14 cellular contexts compared by ENCODE assay signal in genomic region chr15:68885070-68885469, GRCh38. TPM values are rescaled to one million over a fixed set of nuclear protein-coding genes. Genes with fewer than 3 reads are reported as not detected.
A peak's percentile ranks its signal among the peaks of the same experiment; 100 is the strongest.
DNase-seq lines count a peak whose midpoint lies in the region; ATAC-seq and TF ChIP-seq lines count a peak whose summit lies in the region.
"Had no signal": no experiment of that assay in that cellular context is flagged by ENCODE, and none has a peak within 500 bp of the region (broad histone marks: within the 10 kb centered on the region; RNA-seq: fewer than 3 reads in every experiment).

No MANE protein-coding gene starts in this region.

- H4K20me1 ChIP-seq in IMR-90 (ENCODE audit: insufficient read depth, low read length): no peaks in the 10 kb centered on the region

- H3K79me1 ChIP-seq in IMR-90 (ENCODE audit: low read depth in 1 of 2, low read length in 2 of 2) (no peaks in the 10 kb centered on the region), mesendoderm (ENCODE audit: low read length) (no peaks in the 10 kb centered on the region)

- CTCF ChIA-PET in IMR-90 (lab: Yijun Ruan, JAX): interaction anchor here (1.1 kb wide), 1 partner anchor 331 kb away, joined by 3 read pairs; no protein-coding TSS in a partner anchor

- H4K5ac ChIP-seq in IMR-90 (ENCODE audit: low read depth, low read length): no peak overlapping the region
- no peak overlapping the region for H4K5ac ChIP-seq in mesendoderm (ENCODE audit: low read length)

- intact Hi-C loops in IMR-90 (cut with micrococcal nuclease): no loop called here
- intact Hi-C loops in stomach (cut with DNase I; ENCODE audit: low total_unique reads): no loop called here

- peaks cover 27% of the 10 kb centered on the region for H3K27me3 ChIP-seq in IMR-90 (ENCODE audit: control insufficient read depth, insufficient read depth, low read length)
- no peaks in the 10 kb centered on the region for H3K27me3 ChIP-seq in mesendoderm (ENCODE audit: insufficient read depth, low read length, poor library complexity)
- no peaks in the 10 kb centered on the region for H3K27me3 ChIP-seq in stomach
- H3K27me3 ChIP-seq: adrenal gland had no signal

- H3K36me3 ChIP-seq in IMR-90 (ENCODE audit: control insufficient read depth, insufficient read depth, low read length) (no peaks in the 10 kb centered on the region), mesendoderm (ENCODE audit: control insufficient read depth, insufficient read depth, low read length) (no peaks in the 10 kb centered on the region), stomach (no peaks in the 10 kb centered on the region)
- H3K36me3 ChIP-seq: adrenal gland had no signal

- no peak overlapping the region for H4K91ac ChIP-seq in IMR-90 (ENCODE audit: insufficient read depth, low read depth, low read length)

- H2AK9ac ChIP-seq in IMR-90 (replicated peaks; ENCODE audit: low read depth, low read length, poor library complexity): no peak overlapping the region

- TF ChIP-seq RAD21 in IMR-90 (IDR thresholded peaks at IDR 0.05; ENCODE audit: low read length): no peak

- H3K4ac ChIP-seq in IMR-90 (ENCODE audit: low read depth, low read length) (no peak overlapping the region), mesendoderm (ENCODE audit: low read depth, low read length) (no peak overlapping the region)

- H2AK5ac ChIP-seq in IMR-90 (ENCODE audit: low read depth, low read length) (no peak overlapping the region), mesendoderm (ENCODE audit: low read length) (no peak overlapping the region)

- TF ChIP-seq POLR2A in IMR-90 (IDR thresholded peaks at IDR 0.05; ENCODE audit: low read depth, low read length): no peak
- TF ChIP-seq POLR2A in stomach (IDR thresholded peaks at IDR 0.05): no peak

- H3K27ac ChIP-seq in IMR-90 (ENCODE audit: insufficient read depth, low read length): no peak overlapping the region
- no peak overlapping the region for H3K27ac ChIP-seq in mesendoderm (ENCODE audit: low read depth, low read length)
- H3K27ac ChIP-seq in stomach: no peak overlapping the region
- H3K27ac ChIP-seq: adrenal gland had no signal

- in situ Hi-C loops in IMR-90 (cut with MboI; ENCODE audit: low sequenced_read_pairs): no loop called here

- H2BK5ac ChIP-seq in IMR-90 (ENCODE audit: low read depth, low read length, poor library complexity, severe bottlenecking) (no peak overlapping the region), mesendoderm (ENCODE audit: low read length) (no peak overlapping the region)

- no peaks in the 10 kb centered on the region for H3K79me2 ChIP-seq in mesendoderm (ENCODE audit: control insufficient read depth, insufficient read depth, low read length)

- WGBS in IMR-90 (ENCODE audit: extremely low coverage in 2 of 2, insufficient read length in 1 of 2), 2 experiments: 0% methylated on average over 1 of the region's 6 CpGs; no CpG with 5 or more reads in 1 of the 2 experiments
- WGBS in mesendoderm (ENCODE audit: extremely low coverage, insufficient coverage, low lambda C conversion rate): no CpG with 5 or more reads among the region's 6 CpGs
- WGBS in stomach, 5 donors: 34 to 41% (median 36%) methylated on average over 6 of the region's 6 CpGs

- H3K18ac ChIP-seq in IMR-90 (ENCODE audit: low read depth, low read length): no peak overlapping the region
- H3K18ac ChIP-seq in mesendoderm (ENCODE audit: low read length): no peak overlapping the region

- H3K9ac ChIP-seq in IMR-90 (ENCODE audit: low read depth, low read length) (no peak overlapping the region), mesendoderm (ENCODE audit: low read length) (no peak overlapping the region)

- DNase-seq in AG20443 (ENCODE audit: low spot score): peak; percentile 22
- DNase-seq in IMR-90: peak; percentile 25
- peak; percentile 83 for DNase-seq in dedifferentiated amniotic fluid mesenchymal stem cell (ENCODE audit: extremely low spot score)
- peak; percentile 80 for DNase-seq in mesendoderm
- no peak for DNase-seq in stomach
- no peak for DNase-seq in pons (ENCODE audit: low spot score)
- DNase-seq: Kasumi-1; naive thymus-derived CD8-positive, alpha-beta T cell; NCI-H446 treated with DMSO at 0.1 percent for 48 hours; stimulated activated CD4-positive, alpha-beta T cell treated with anti-CD3 and anti-CD28 coated beads, Interleukin-12 subunit alpha, Interleukin-12 subunit beta, amount 100 ng/mL, for 4 hours had no signal

- H3K9me3 ChIP-seq in IMR-90 (ENCODE audit: control insufficient read depth, insufficient read depth, low read length): no peaks in the 10 kb centered on the region
- no peaks in the 10 kb centered on the region for H3K9me3 ChIP-seq in stomach
- H3K9me3 ChIP-seq: adrenal gland had no signal

- H3K14ac ChIP-seq in IMR-90 (replicated peaks; ENCODE audit: low read depth, low read length): no peak overlapping the region

- H3K56ac ChIP-seq in IMR-90 (ENCODE audit: extremely low read depth, insufficient read depth, low read length) (no peak overlapping the region), mesendoderm (ENCODE audit: low read length) (no peak overlapping the region)

- POLR2A ChIA-PET in IMR-90 (lab: Charles Lee; ENCODE audit: unreplicated experiment): no interaction called here

- no peaks in the 10 kb centered on the region for H3K9me1 ChIP-seq in IMR-90 (ENCODE audit: insufficient read depth, low read length)

- TF ChIP-seq EP300 in stomach (IDR thresholded peaks at IDR 0.05): no peak

- no peak overlapping the region for H4K8ac ChIP-seq in IMR-90 (ENCODE audit: low read depth in 2 of 2, low read length in 2 of 2)
- no peak overlapping the region for H4K8ac ChIP-seq in mesendoderm (ENCODE audit: low read depth, low read length)

- TF ChIP-seq CTCF in IMR-90 (conservative IDR thresholded peaks at IDR 0.05; ENCODE audit: low read depth, low read length) (no peak), stomach (IDR thresholded peaks at IDR 0.05) (no peak)

- H3K23ac ChIP-seq in IMR-90 (ENCODE audit: low read depth, low read length) (no peak overlapping the region), mesendoderm (ENCODE audit: low read length) (no peak overlapping the region)

- no peak overlapping the region for H2BK15ac ChIP-seq in IMR-90 (ENCODE audit: low read depth, low read length)
- no peak overlapping the region for H2BK15ac ChIP-seq in mesendoderm (replicated peaks; ENCODE audit: low read depth)

- ATAC-seq in IMR-90 (ENCODE audit: low read depth) (peak; percentile 77), GM18909 (IDR thresholded peaks at IDR 0.05; ENCODE audit: poor library complexity, unreplicated experiment) (no peak), GM18517 (IDR thresholded peaks at IDR 0.05; ENCODE audit: unreplicated experiment) (no peak)
- ATAC-seq: naive thymus-derived CD8-positive, alpha-beta T cell; Right ventricle myocardium inferior had no signal

- H3K4me3 ChIP-seq in IMR-90 (ENCODE audit: insufficient read depth, low read depth, low read length): no peak overlapping the region
- no peak overlapping the region for H3K4me3 ChIP-seq in mesendoderm (ENCODE audit: low read length)
- H3K4me3 ChIP-seq in stomach: no peak overlapping the region
- H3K4me3 ChIP-seq: adrenal gland had no signal

- dilution Hi-C loops in IMR-90 (cut with HindIII; ENCODE audit: low sequenced_read_pairs, unreplicated experiment): no loop called here

- H3K4me1 ChIP-seq in IMR-90 (ENCODE audit: control insufficient read depth, insufficient read depth, low read length): no peaks in the 10 kb centered on the region
- H3K4me1 ChIP-seq in mesendoderm (ENCODE audit: control insufficient read depth, low read depth, low read length): no peaks in the 10 kb centered on the region
- peaks cover 0 to 12% (median 5%) of the 10 kb centered on the region in 4 donors for H3K4me1 ChIP-seq in stomach

- H3K4me2 ChIP-seq in IMR-90 (ENCODE audit: low read depth, low read length) (peak overlapping the region; percentile 83), mesendoderm (ENCODE audit: low read length) (no peak overlapping the region)

- H2AFZ ChIP-seq in IMR-90 (replicated peaks; ENCODE audit: low read length, poor library complexity): no peak overlapping the region

- H2BK20ac ChIP-seq in IMR-90 (ENCODE audit: low read depth, low read length): no peak overlapping the region

- no TSS peak for BruUV-seq in IMR-90 (replicated peaks; lab: Mats Ljungman, UMichigan)

- H2BK120ac ChIP-seq in IMR-90 (ENCODE audit: low read depth, low read length) (no peak overlapping the region), mesendoderm (ENCODE audit: low read depth, low read length) (no peak overlapping the region)

TF ChIP-seq in IMR-90, 13 proteins besides CTCF, POLR2A, EP300 and RAD21:
- TF ChIP-seq RFX5 (IDR thresholded peaks at IDR 0.05; ENCODE audit: low read depth, low read length) (no peak), CEBPB (IDR thresholded peaks at IDR 0.05; ENCODE audit: low read depth, low read length) (peak; percentile 84), SMC3 (IDR thresholded peaks at IDR 0.05; ENCODE audit: low read depth, low read length) (no peak)
TF ChIP-seq in IMR-90: peak in this region for 1.

RNA-seq across cellular contexts. Expression of gene SPESP1, which starts 45.3 kb away (rescaled TPM):
- 3.0 and 3.3 TPM in 2 replicates for total RNA-seq in IMR-90 (2012; rRNA removed)
- 2.9 TPM in 2 replicates for polyA plus RNA-seq in IMR-90 (2012; rRNA removed)
- 1.2 and 1.4 TPM in 2 replicates for polyA plus RNA-seq in IMR-90 (2012; cell fraction: cytosol; rRNA removed)
- 0.20 and 1.5 TPM in 2 replicates for polyA plus RNA-seq in IMR-90 (2012; cell fraction: nucleus; rRNA removed; ENCODE audit: low replicate concordance)
- polyA plus RNA-seq in mesendoderm (2013, experiment 1 of 2): not detected
- not detected for polyA plus RNA-seq in mesendoderm (2013, experiment 2 of 2)
- total RNA-seq in stomach: 10 to 100 TPM in 1 of 5 donors, 1 to 10 TPM in 3, not detected in 1; 1.8 to 19.8 (median 2.3) TPM
- 1 to 10 TPM; 1.6 to 4.1 (median 3.4) TPM for polyA plus RNA-seq in stomach

Comparison
In these comparisons a context has a peak if more than half of its experiments do, and no peak if none do; other contexts are left out.
1. DNase-seq: peak in AG20443 (single experiment), IMR-90 (single experiment), dedifferentiated amniotic fluid mesenchymal stem cell (single experiment) and mesendoderm (single experiment); none in stomach (single experiment) and pons (single experiment).